ENCODE assay signal across 26 cellular contexts in genomic region chrY:9126545-9126944, GRCh38.
"Had no signal": no experiment of that assay in that cellular context is flagged by ENCODE, and none has a peak within 500 bp of the region (broad histone marks: within the 10 kb centered on the region; RNA-seq: fewer than 3 reads in every experiment).

No MANE protein-coding gene starts in this region.

- H3K4me3 Mint-ChIP-seq: activated B cell treated with CpG ODN at 0.5 μM for 24 hours; activated CD4-positive, alpha-beta T cell treated with anti-CD3 and anti-CD28 coated beads, Interleukin-2, amount 10 ng/mL, durations not matched to agents 24 days and 14 days; activated CD8-positive, alpha-beta T cell treated with anti-CD3 and anti-CD28 coated beads, Interleukin-2, amount 10 ng/mL, durations not matched to agents 7 days and 5 days; activated naive CD4-positive, alpha-beta T cell treated with anti-CD3 and anti-CD28 coated beads, Interleukin-2, amount 10 ng/mL, durations not matched to agents 7 days and 5 days; activated naive CD8-positive, alpha-beta T cell treated with anti-CD3 and anti-CD28 coated beads, Interleukin-2, amount 50 U/mL, for 24 hours; activated T-cell treated with anti-CD3 and anti-CD28 coated beads, Interleukin-2, amount 50 U/mL, for 24 hours; brain; central memory CD8-positive, alpha-beta T cell; endodermal cell; immature natural killer cell; naive thymus-derived CD4-positive, alpha-beta T cell; neural progenitor cell; stimulated activated naive CD8-positive, alpha-beta T cell treated with anti-CD3 and anti-CD28 coated beads, Interleukin-15, Interleukin-2, amounts not matched to agents 100 ng/mL and 50 ng/mL, for 24 hours had no signal

- H3K27me3 ChIP-seq: colonic mucosa, gastroesophageal sphincter, neural progenitor cell, suprapubic skin, vagina had no signal

- H3K9me3 ChIP-seq: colonic mucosa, gastroesophageal sphincter, prostate gland, suprapubic skin, vagina had no signal

- H3K4me3 ChIP-seq: colonic mucosa, gastroesophageal sphincter, neural progenitor cell, prostate gland, skin epidermis, suprapubic skin, vagina had no signal

- H3K27ac ChIP-seq: colonic mucosa, gastroesophageal sphincter, neural progenitor cell, prostate gland, skin epidermis, suprapubic skin, vagina had no signal

- H3K36me3 ChIP-seq: colonic mucosa, gastroesophageal sphincter, neural progenitor cell, prostate gland, suprapubic skin, vagina had no signal

- H3K4me1 ChIP-seq: colonic mucosa, gastroesophageal sphincter, neural progenitor cell, prostate gland, suprapubic skin, vagina had no signal

- ATAC-seq: activated CD8-positive, alpha-beta T cell treated with anti-CD3 and anti-CD28 coated beads, Interleukin-2, amount 10 ng/mL, durations not matched to agents 7 days and 5 days; activated naive CD8-positive, alpha-beta T cell treated with anti-CD3 and anti-CD28 coated beads, Interleukin-2, amount 50 U/mL, for 24 hours; esophagus mucosa; gastroesophageal sphincter; naive thymus-derived CD4-positive, alpha-beta T cell; right cardiac atrium had no signal

- H3K36me3 Mint-ChIP-seq: activated naive CD4-positive, alpha-beta T cell treated with anti-CD3 and anti-CD28 coated beads, Interleukin-2, amount 10 ng/mL, durations not matched to agents 7 days and 5 days; brain; immature natural killer cell; naive thymus-derived CD4-positive, alpha-beta T cell; neural progenitor cell had no signal

- H3K9me3 Mint-ChIP-seq: activated B cell treated with CpG ODN at 0.5 μM for 24 hours; activated CD4-positive, alpha-beta T cell treated with anti-CD3 and anti-CD28 coated beads, Interleukin-2, amount 10 ng/mL, durations not matched to agents 24 days and 14 days; activated naive CD4-positive, alpha-beta T cell treated with anti-CD3 and anti-CD28 coated beads, Interleukin-2, amount 10 ng/mL, durations not matched to agents 7 days and 5 days; activated naive CD8-positive, alpha-beta T cell treated with anti-CD3 and anti-CD28 coated beads, Interleukin-2, amount 50 U/mL, for 24 hours; activated T-cell treated with anti-CD3 and anti-CD28 coated beads, Interleukin-2, amount 50 U/mL, for 24 hours; endodermal cell; naive thymus-derived CD4-positive, alpha-beta T cell; neural progenitor cell; stimulated activated naive CD8-positive, alpha-beta T cell treated with anti-CD3 and anti-CD28 coated beads, Interleukin-15, Interleukin-2, amounts not matched to agents 100 ng/mL and 50 ng/mL, for 24 hours had no signal

- H3K4me1 Mint-ChIP-seq: activated B cell treated with CpG ODN at 0.5 μM for 24 hours; activated CD4-positive, alpha-beta T cell treated with anti-CD3 and anti-CD28 coated beads, Interleukin-2, amount 10 ng/mL, durations not matched to agents 24 days and 14 days; activated naive CD4-positive, alpha-beta T cell treated with anti-CD3 and anti-CD28 coated beads, Interleukin-2, amount 10 ng/mL, durations not matched to agents 7 days and 5 days; activated naive CD8-positive, alpha-beta T cell treated with anti-CD3 and anti-CD28 coated beads, Interleukin-2, amount 50 U/mL, for 24 hours; brain; central memory CD8-positive, alpha-beta T cell; endodermal cell; immature natural killer cell; naive thymus-derived CD4-positive, alpha-beta T cell; neural progenitor cell had no signal

- H3K27me3 Mint-ChIP-seq: activated B cell treated with CpG ODN at 0.5 μM for 24 hours; activated CD4-positive, alpha-beta T cell treated with anti-CD3 and anti-CD28 coated beads, Interleukin-2, amount 10 ng/mL, durations not matched to agents 24 days and 14 days; activated naive CD4-positive, alpha-beta T cell treated with anti-CD3 and anti-CD28 coated beads, Interleukin-2, amount 10 ng/mL, durations not matched to agents 7 days and 5 days; activated naive CD8-positive, alpha-beta T cell treated with anti-CD3 and anti-CD28 coated beads, Interleukin-2, amount 50 U/mL, for 24 hours; activated T-cell treated with anti-CD3 and anti-CD28 coated beads, Interleukin-2, amount 50 U/mL, for 24 hours; brain; central memory CD8-positive, alpha-beta T cell; naive thymus-derived CD4-positive, alpha-beta T cell; stimulated activated naive CD8-positive, alpha-beta T cell treated with anti-CD3 and anti-CD28 coated beads, Interleukin-15, Interleukin-2, amounts not matched to agents 100 ng/mL and 50 ng/mL, for 24 hours had no signal

- H3K27ac Mint-ChIP-seq: activated B cell treated with CpG ODN at 0.5 μM for 24 hours; activated CD4-positive, alpha-beta T cell treated with anti-CD3 and anti-CD28 coated beads, Interleukin-2, amount 10 ng/mL, durations not matched to agents 24 days and 14 days; activated CD8-positive, alpha-beta T cell treated with anti-CD3 and anti-CD28 coated beads, Interleukin-2, amount 10 ng/mL, durations not matched to agents 7 days and 5 days; activated naive CD4-positive, alpha-beta T cell treated with anti-CD3 and anti-CD28 coated beads, Interleukin-2, amount 10 ng/mL, durations not matched to agents 7 days and 5 days; activated naive CD8-positive, alpha-beta T cell treated with anti-CD3 and anti-CD28 coated beads, Interleukin-2, amount 50 U/mL, for 24 hours; activated T-cell treated with anti-CD3 and anti-CD28 coated beads, Interleukin-2, amount 50 U/mL, for 24 hours; brain; endodermal cell; immature natural killer cell; naive thymus-derived CD4-positive, alpha-beta T cell; neural progenitor cell; stimulated activated naive CD8-positive, alpha-beta T cell treated with anti-CD3 and anti-CD28 coated beads, Interleukin-15, Interleukin-2, amounts not matched to agents 100 ng/mL and 50 ng/mL, for 24 hours had no signal

- DNase-seq: activated B cell treated with CpG ODN at 0.5 μM for 24 hours; activated CD4-positive, alpha-beta T cell treated with anti-CD3 and anti-CD28 coated beads, Interleukin-2, amount 10 ng/mL, durations not matched to agents 24 days and 14 days; activated CD8-positive, alpha-beta T cell treated with anti-CD3 and anti-CD28 coated beads, Interleukin-2, amount 10 ng/mL, durations not matched to agents 7 days and 5 days; activated naive CD4-positive, alpha-beta T cell treated with anti-CD3 and anti-CD28 coated beads, Interleukin-2, amount 10 ng/mL, durations not matched to agents 7 days and 5 days; activated naive CD8-positive, alpha-beta T cell treated with anti-CD3 and anti-CD28 coated beads, Interleukin-2, amount 50 U/mL, for 24 hours; activated T-cell treated with anti-CD3 and anti-CD28 coated beads, Interleukin-2, amount 50 U/mL, for 24 hours; anterior cingulate cortex; colonic mucosa; endodermal cell; immature natural killer cell; mesenchymal stem cell; naive thymus-derived CD4-positive, alpha-beta T cell; right cardiac atrium; stimulated activated CD4-positive, alpha-beta T cell treated with anti-CD3 and anti-CD28 coated beads, Interleukin-15, amount 100 ng/mL, for 24 hours; stimulated activated CD4-positive, alpha-beta T cell treated with anti-CD3 and anti-CD28 coated beads, Interleukin-2, amount 100 ng/mL, for 48 hours; trophoblast cell had no signal
